Comparison of ENCODE assay signal across 7 cellular contexts in genomic region chr15:64697911-64698369, GRCh38.
DNase-seq lines count a peak whose midpoint lies in the region; ATAC-seq and TF ChIP-seq lines count a peak whose summit lies in the region.

No MANE protein-coding gene starts in this region.

- H3K36me3 ChIP-seq in HUES64 (ENCODE audit: insufficient read depth, low read length) (peaks cover 51% of the 10 kb centered on the region), Caco-2 (ENCODE audit: control insufficient read depth, insufficient read depth, low read length) (no peaks in the 10 kb centered on the region; the same call in none of the 2 replicates)

- WGBS in HUES64: 93% methylated on average over 3 of the region's 3 CpGs

- no peak overlapping the region for H3K4me3 Mint-ChIP-seq in stimulated activated naive CD8-positive, alpha-beta T cell treated with anti-CD3 and anti-CD28 coated beads, Interleukin-15, Interleukin-2, amounts not matched to agents 100 ng/mL and 50 ng/mL, for 24 hours
- H3K4me3 Mint-ChIP-seq in Caco-2 (ENCODE audit: unreplicated experiment): no peak overlapping the region

- peaks cover 57% of the 10 kb centered on the region for H3K4me1 ChIP-seq in HUES64 (ENCODE audit: insufficient read depth, low read length)
- H3K4me1 ChIP-seq in Caco-2: peaks cover 9% of the 10 kb centered on the region; the same call in 1 of the 2 replicates

- BruUV-seq in Caco-2 (replicated peaks; lab: Mats Ljungman, UMichigan): no TSS peak

- CTCF ChIA-PET in Caco-2 (lab: Charles Lee): interaction anchor here (0.6 to 1.1 kb wide), 2 partner anchors 30 to 1517 kb away, joined by 3 to 4 read pairs; no protein-coding TSS in a partner anchor

- no peak for ATAC-seq in HG02571 (IDR thresholded peaks at IDR 0.05; ENCODE audit: unreplicated experiment)

- no peak for TF ChIP-seq CTCF in Caco-2 (IDR thresholded peaks at IDR 0.05; ENCODE audit: insufficient read depth in 1 of 2, low read depth in 1 of 2, low read length in 1 of 2, severe bottlenecking in 1 of 2, unreplicated experiment in 1 of 2)

- H3K27me3 Mint-ChIP-seq in stimulated activated naive CD8-positive, alpha-beta T cell treated with anti-CD3 and anti-CD28 coated beads, Interleukin-15, Interleukin-2, amounts not matched to agents 100 ng/mL and 50 ng/mL, for 24 hours: no peaks in the 10 kb centered on the region
- no peaks in the 10 kb centered on the region for H3K27me3 Mint-ChIP-seq in Caco-2 (ENCODE audit: insufficient read depth, unreplicated experiment)

- no peaks in the 10 kb centered on the region for H3K27me3 ChIP-seq in HUES64 (ENCODE audit: insufficient read depth, low read length)
- no peaks in the 10 kb centered on the region for H3K27me3 ChIP-seq in Caco-2 (replicated peaks; ENCODE audit: control insufficient read depth, insufficient read depth, low read length)

- intact Hi-C loops in Caco-2 (cut with micrococcal nuclease; ENCODE audit: unreplicated experiment): no loop called here

- peak; percentile 23 for DNase-seq in activated naive CD4-positive, alpha-beta T cell treated with anti-CD3 and anti-CD28 coated beads, Interleukin-2, amount 50 U/mL, for 16 hours
- peak; percentile 25 for DNase-seq in kidney glomerular epithelial cell (lab: John Stamatoyannopoulos, UW)
- no peak for DNase-seq in Caco-2
- DNase-seq in DMS114 treated with DMSO at 0.1 percent for 48 hours (lab: John Stamatoyannopoulos, UW; ENCODE audit: unreplicated experiment): no peak

- no peak overlapping the region for H3K9ac ChIP-seq in HUES64 (ENCODE audit: low read depth, low read length)

- no peaks in the 10 kb centered on the region for H3K9me3 Mint-ChIP-seq in stimulated activated naive CD8-positive, alpha-beta T cell treated with anti-CD3 and anti-CD28 coated beads, Interleukin-15, Interleukin-2, amounts not matched to agents 100 ng/mL and 50 ng/mL, for 24 hours
- H3K9me3 Mint-ChIP-seq in Caco-2 (ENCODE audit: unreplicated experiment): no peaks in the 10 kb centered on the region

- peaks cover 23% of the 10 kb centered on the region for H3K36me3 Mint-ChIP-seq in stimulated activated naive CD8-positive, alpha-beta T cell treated with anti-CD3 and anti-CD28 coated beads, Interleukin-15, Interleukin-2, amounts not matched to agents 100 ng/mL and 50 ng/mL, for 24 hours (ENCODE audit: low read depth)
- H3K36me3 Mint-ChIP-seq in Caco-2 (ENCODE audit: insufficient read depth, unreplicated experiment): peaks cover 37% of the 10 kb centered on the region

- POLR2A ChIA-PET in Caco-2 (lab: Charles Lee): no interaction called here

- peak overlapping the region; percentile 39 for H3K27ac Mint-ChIP-seq in stimulated activated naive CD8-positive, alpha-beta T cell treated with anti-CD3 and anti-CD28 coated beads, Interleukin-15, Interleukin-2, amounts not matched to agents 100 ng/mL and 50 ng/mL, for 24 hours
- H3K27ac Mint-ChIP-seq in Caco-2 (ENCODE audit: unreplicated experiment): no peak overlapping the region

- H3K4me3 ChIP-seq in HUES64 (ENCODE audit: low read length): peak overlapping the region; percentile 5; the same call in 1 of the 2 replicates
- H3K4me3 ChIP-seq in Caco-2 (ENCODE audit: low read depth, low read length): no peak overlapping the region

- H3K9me3 ChIP-seq in HUES64 (ENCODE audit: insufficient read depth, low read depth, low read length): no peaks in the 10 kb centered on the region
- H3K9me3 ChIP-seq in Caco-2: no peaks in the 10 kb centered on the region

- no peak overlapping the region for H3K27ac ChIP-seq in HUES64 (ENCODE audit: low read depth, low read length)

- peaks cover 82% of the 10 kb centered on the region for H3K4me1 Mint-ChIP-seq in stimulated activated naive CD8-positive, alpha-beta T cell treated with anti-CD3 and anti-CD28 coated beads, Interleukin-15, Interleukin-2, amounts not matched to agents 100 ng/mL and 50 ng/mL, for 24 hours (ENCODE audit: low read depth)
- peaks cover 27% of the 10 kb centered on the region for H3K4me1 Mint-ChIP-seq in Caco-2 (ENCODE audit: low read depth, unreplicated experiment)

Comparison
In these comparisons a context has a peak if more than half of its experiments do, and no peak if none do; other contexts are left out.
1. DNase-seq: peak in activated naive CD4-positive, alpha-beta T cell treated with anti-CD3 and anti-CD28 coated beads, Interleukin-2, amount 50 U/mL, for 16 hours (single experiment) and kidney glomerular epithelial cell (single experiment); none in Caco-2 (0 of 2) and DMS114 treated with DMSO at 0.1 percent for 48 hours (single experiment).